Comparison of ENCODE assay signal across 8 cellular contexts in the genomic region with DNA sequence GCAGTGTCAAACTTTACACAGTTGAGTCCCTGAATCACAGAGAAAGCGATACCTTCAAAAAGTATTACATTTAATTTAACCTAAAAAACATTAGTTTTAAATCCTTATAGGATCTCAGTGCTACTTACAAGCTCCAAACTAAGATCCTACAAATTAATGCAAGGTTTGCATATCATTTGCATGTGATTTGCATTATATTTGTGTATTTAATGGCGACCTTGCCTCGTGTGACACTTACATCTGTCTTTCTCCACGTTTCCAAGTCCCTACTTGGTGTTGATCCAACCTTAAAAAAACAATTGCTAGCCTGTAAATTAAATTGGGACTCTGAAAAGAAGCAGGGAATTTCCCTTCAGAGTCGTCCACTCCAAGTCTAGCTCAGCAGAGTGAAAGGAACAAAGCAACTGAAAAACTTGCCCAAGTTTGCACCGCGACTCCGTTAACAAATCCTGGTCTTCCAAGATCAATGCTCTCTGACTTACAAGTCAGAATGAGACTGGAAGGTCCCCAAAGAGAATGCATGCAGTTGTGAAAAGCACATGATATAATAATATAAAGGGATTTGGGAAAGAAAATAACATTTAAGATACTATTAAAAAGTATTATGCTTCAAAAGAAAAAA. TPM values are rescaled to one million over a fixed set of nuclear protein-coding genes. Genes with fewer than 3 reads are reported as not detected.
DNase-seq lines count a peak whose midpoint lies in the region; ATAC-seq and TF ChIP-seq lines count a peak whose summit lies in the region.

No MANE protein-coding gene starts in this region.

- DNase-seq in GM12864 (ENCODE audit: low read depth) (no peak), RPMI7951 (ENCODE audit: low read depth) (peak; percentile 16), esophagus squamous epithelium (lab: John Stamatoyannopoulos, UW) (no peak), psoas muscle (no peak), EL (no peak), SW480 (ENCODE audit: low spot score) (no peak), omental fat pad (ENCODE audit: low spot score) (no peak), HK-2 (ENCODE audit: unreplicated experiment) (no peak)

- TF ChIP-seq CTCF in GM12864 (IDR thresholded peaks at IDR 0.05; ENCODE audit: low read depth, low read length, missing control alignments) (no peak), esophagus squamous epithelium (IDR thresholded peaks at IDR 0.05) (no peak), psoas muscle (IDR thresholded peaks at IDR 0.05) (no peak), omental fat pad (IDR thresholded peaks at IDR 0.05) (no peak)

- H3K36me3 ChIP-seq in esophagus squamous epithelium (no peaks in the 10 kb centered on the region), psoas muscle (ENCODE audit: insufficient read depth in 1 of 2, low read depth in 1 of 2) (no peaks in the 10 kb centered on the region)

- H3K4me3 ChIP-seq in GM12864 (ENCODE audit: low read depth, low read length) = peak overlapping the region; percentile 26; the same call in 1 of the 2 replicates
- peak overlapping the region; percentile 78 to 97 (median 95) for H3K4me3 ChIP-seq in esophagus squamous epithelium
- H3K4me3 ChIP-seq in psoas muscle = peak overlapping the region; percentile 73

- intact Hi-C loops in esophagus squamous epithelium (cut with DNase I) (no loop called here), psoas muscle (cut with DNase I) (no loop called here)

- peaks cover 14 to 41% (median 22%) of the 10 kb centered on the region in 3 donors for H3K4me1 ChIP-seq in esophagus squamous epithelium
- peaks cover 5% of the 10 kb centered on the region for H3K4me1 ChIP-seq in psoas muscle

- 14 to 15% methylated on average over 8 of the region's 8 CpGs for whole genome bisulfite sequencing in esophagus squamous epithelium, 2 donors
- 8 to 13% (median 12%) methylated on average over 8 of the region's 8 CpGs for WGBS in psoas muscle, 3 donors

- H3K27me3 ChIP-seq in esophagus squamous epithelium (no peaks in the 10 kb centered on the region), psoas muscle (ENCODE audit: insufficient read depth in 3 of 3, low read length in 2 of 3) (no peaks in the 10 kb centered on the region)

- ATAC-seq in psoas muscle (no peak), omental fat pad (ENCODE audit: low FRiP score) (no peak)

- no peak for TF ChIP-seq POLR2A in esophagus squamous epithelium (IDR thresholded peaks at IDR 0.05)

- H3K9me3 ChIP-seq in esophagus squamous epithelium (no peaks in the 10 kb centered on the region), psoas muscle (no peaks in the 10 kb centered on the region)

- H3K27ac ChIP-seq in esophagus squamous epithelium (peak overlapping the region; percentile 15 to 90 (median 73)), psoas muscle (no peak overlapping the region)

RNA-seq across cellular contexts. Expression of a gene that starts 0.7 kb away (rescaled TPM):
- 3.5 and 5.3 TPM in 2 replicates for total RNA-seq in RPMI7951 (2014; rRNA removed; shearing (Covaris generic))
- total RNA-seq in esophagus squamous epithelium (1 to 10 TPM; 5.6 to 7.5 (median 6.5) TPM), psoas muscle (1 to 10 TPM in 3 of 4 donors, under 1 TPM in 1; 0.71 to 5.1 (median 2.2) TPM), omental fat pad (10 to 100 TPM in 2 of 4 donors, 1 to 10 TPM in 2; 4.1 to 15.8 (median 10.7) TPM)
- polyA plus RNA-seq in psoas muscle = 1 to 10 TPM; 1.8 to 2.7 (median 2.1) TPM

RNA-seq across cellular contexts. Expression of a gene that starts 23.8 kb away (rescaled TPM):
- total RNA-seq in RPMI7951 (2014; rRNA removed; shearing (Covaris generic)) = 32.6 and 38.1 TPM in 2 replicates
- 10 to 100 TPM; 22.6 to 32.6 (median 26.6) TPM for total RNA-seq in esophagus squamous epithelium
- total RNA-seq in psoas muscle = 10 to 100 TPM; 27.6 to 60.7 (median 54.7) TPM
- 10 to 100 TPM; 15.4 to 34.1 (median 16.5) TPM for polyA plus RNA-seq in psoas muscle
- 10 to 100 TPM; 19.9 to 32.6 (median 21.0) TPM for total RNA-seq in omental fat pad

RNA-seq across cellular contexts. Expression of a gene that starts 56.9 kb away (rescaled TPM):
- 52.0 and 63.8 TPM in 2 replicates for total RNA-seq in RPMI7951 (2014; rRNA removed; shearing (Covaris generic))
- total RNA-seq in esophagus squamous epithelium (10 to 100 TPM; 32.4 to 68.5 (median 36.2) TPM), psoas muscle (10 to 100 TPM; 39.5 to 69.5 (median 60.9) TPM), omental fat pad (10 to 100 TPM; 30.6 to 47.8 (median 43.3) TPM)
- polyA plus RNA-seq in psoas muscle = 10 to 100 TPM; 60.7 to 85.7 (median 83.5) TPM

Comparison
In these comparisons a context has a peak if more than half of its experiments do, and no peak if none do; other contexts are left out.
1. H3K4me3 ChIP-seq: peak in every context shown above with its lines; median percentile 95 in esophagus squamous epithelium; 73 in psoas muscle; 26 in GM12864.